ENCODE assay signal across 10 cellular contexts in genomic region chr15:55526559-55527036, GRCh38. TPM values are rescaled to one million over a fixed set of nuclear protein-coding genes. Genes with fewer than 3 reads are reported as not detected.
DNase-seq lines count a peak whose midpoint lies in the region; ATAC-seq and TF ChIP-seq lines count a peak whose summit lies in the region.
"Had no signal": no experiment of that assay in that cellular context is flagged by ENCODE, and none has a peak within 500 bp of the region (broad histone marks: within the 10 kb centered on the region; RNA-seq: fewer than 3 reads in every experiment).

No MANE protein-coding gene starts in this region.

- H3K27me3 ChIP-seq in A673 (replicated peaks; ENCODE audit: insufficient read depth, low read depth, low read length, poor library complexity) (peaks cover 3% of the 10 kb centered on the region), DND-41 (ENCODE audit: insufficient read depth, low read length, poor library complexity) (peaks cover 3% of the 10 kb centered on the region), MM.1S (replicated peaks; ENCODE audit: insufficient read depth, low read length) (no peaks in the 10 kb centered on the region), ovary (no peaks in the 10 kb centered on the region)
- H3K27me3 ChIP-seq: SJSA1 had no signal

- BruUV-seq in A673 (replicated peaks; lab: Mats Ljungman, UMichigan), result no TSS peak

- H2AFZ ChIP-seq in DND-41 (ENCODE audit: low read depth, low read length) (peak overlapping the region; percentile 64), MM.1S (ENCODE audit: low read length) (peak overlapping the region; percentile 85)

- H3F3A ChIP-seq in MM.1S (ENCODE audit: insufficient read depth, low read length), result no peaks in the 10 kb centered on the region

- WGBS in ovary, 3 donors, result 33 to 36% (median 33%) methylated on average over 7 of the region's 7 CpGs

- no peaks in the 10 kb centered on the region for H3K4me1 ChIP-seq in A673 (ENCODE audit: insufficient read depth, low read length, poor library complexity, severe bottlenecking)
- no peaks in the 10 kb centered on the region; the same call in 1 of the 2 replicates for H3K4me1 ChIP-seq in DND-41 (ENCODE audit: insufficient read depth, low read length)
- no peaks in the 10 kb centered on the region for H3K4me1 ChIP-seq in HEK293 (ENCODE audit: control insufficient read depth, insufficient read depth, low read length)
- H3K4me1 ChIP-seq in MM.1S (ENCODE audit: low read length), result no peaks in the 10 kb centered on the region; the same call in 1 of the 2 replicates
- no peaks in the 10 kb centered on the region for H3K4me1 ChIP-seq in ovary (ENCODE audit: insufficient read depth)

- H3K27ac ChIP-seq in A673 (ENCODE audit: low read depth, low read length, poor library complexity, severe bottlenecking), result no peak overlapping the region
- no peak overlapping the region for H3K27ac ChIP-seq in DND-41 (ENCODE audit: low read length)
- H3K27ac ChIP-seq in HEK293 (ENCODE audit: extremely low read depth, low read depth, low read length), result no peak overlapping the region
- H3K27ac ChIP-seq in MM.1S (ENCODE audit: low read length), result no peak overlapping the region
- no peak overlapping the region for H3K27ac ChIP-seq in ovary
- H3K27ac ChIP-seq: SJSA1 had no signal

- POLR2A ChIA-PET in A673 (lab: Charles Lee; ENCODE audit: low non-redundant PET) (no interaction called here), HEK293 (lab: Yijun Ruan, JAX) (interaction anchor here (0.8 kb wide), 1 partner anchor 62 kb away, joined by 4 read pairs; no protein-coding TSS in a partner anchor)

- CTCF ChIA-PET in A673 (lab: Charles Lee) (interaction anchor here (0.5 to 1.0 kb wide), 7 partner anchors 8 to 319 kb away, joined by 3 to 6 read pairs (median 3); no protein-coding TSS in a partner anchor), HEK293 (lab: Yijun Ruan, JAX) (interaction anchor here (0.6 to 2.4 kb wide), 16 partner anchors 10 to 430 kb away, joined by 3 to 14 read pairs (median 4); no protein-coding TSS in a partner anchor)

- H3K79me2 ChIP-seq in DND-41 (ENCODE audit: insufficient read depth, low read length) (no peaks in the 10 kb centered on the region), MM.1S (ENCODE audit: low read length) (no peaks in the 10 kb centered on the region)

- H3K9me3 ChIP-seq in A673 (ENCODE audit: low read depth, low read length, poor library complexity, severe bottlenecking) (no peaks in the 10 kb centered on the region), DND-41 (ENCODE audit: insufficient read depth, low read length, severe bottlenecking) (no peaks in the 10 kb centered on the region), HEK293 (ENCODE audit: control insufficient read depth, insufficient read depth, low read depth, low read length) (no peaks in the 10 kb centered on the region), MM.1S (replicated peaks; ENCODE audit: insufficient read depth, low read length) (no peaks in the 10 kb centered on the region), ovary (peaks cover 0 to 3% of the 10 kb centered on the region in 2 donors)
- H3K9me3 ChIP-seq: SJSA1 had no signal

- no peak overlapping the region for H3K27ac Mint-ChIP-seq in glutamatergic neuron (ENCODE audit: unreplicated experiment)
- no peak overlapping the region for H3K27ac Mint-ChIP-seq in stimulated activated effector memory CD8-positive, alpha-beta T cell treated with anti-CD3 and anti-CD28 coated beads, Interleukin-12 subunit alpha, Interleukin-12 subunit beta, amount 100 ng/mL, for 72 hours
- H3K27ac Mint-ChIP-seq: nephron had no signal

- H3K36me3 Mint-ChIP-seq in glutamatergic neuron (ENCODE audit: unreplicated experiment), result no peaks in the 10 kb centered on the region
- no peaks in the 10 kb centered on the region for H3K36me3 Mint-ChIP-seq in stimulated activated effector memory CD8-positive, alpha-beta T cell treated with anti-CD3 and anti-CD28 coated beads, Interleukin-12 subunit alpha, Interleukin-12 subunit beta, amount 100 ng/mL, for 72 hours

- intact Hi-C loops in A673 (cut with micrococcal nuclease; ENCODE audit: unreplicated experiment) (loop anchor here (2.0 to 10.0 kb wide), 2 partner anchors 114 to 268 kb away; no protein-coding TSS in a partner anchor), ovary (cut with DNase I) (no loop called here)

- H3K4me2 ChIP-seq in DND-41 (ENCODE audit: insufficient read depth, low read length) (no peak overlapping the region), MM.1S (ENCODE audit: low read depth, low read length) (peak overlapping the region; percentile 14; the same call in 1 of the 2 replicates)

- H3K9me3 Mint-ChIP-seq in glutamatergic neuron (ENCODE audit: unreplicated experiment), result no peaks in the 10 kb centered on the region
- no peaks in the 10 kb centered on the region for H3K9me3 Mint-ChIP-seq in stimulated activated effector memory CD8-positive, alpha-beta T cell treated with anti-CD3 and anti-CD28 coated beads, Interleukin-12 subunit alpha, Interleukin-12 subunit beta, amount 100 ng/mL, for 72 hours

- TF ChIP-seq POLR2A in ovary (IDR thresholded peaks at IDR 0.05), result no peak

- no peaks in the 10 kb centered on the region for H3K36me3 ChIP-seq in A673 (ENCODE audit: insufficient read depth, low read length, poor library complexity, severe bottlenecking)
- no peaks in the 10 kb centered on the region for H3K36me3 ChIP-seq in DND-41 (ENCODE audit: insufficient read depth, low read length)
- H3K36me3 ChIP-seq in HEK293 (ENCODE audit: control insufficient read depth in 2 of 2, insufficient read depth in 1 of 2, low read length in 2 of 2), result no peaks in the 10 kb centered on the region
- H3K36me3 ChIP-seq in MM.1S (replicated peaks; ENCODE audit: insufficient read depth, low read length), result no peaks in the 10 kb centered on the region
- H3K36me3 ChIP-seq in ovary, result no peaks in the 10 kb centered on the region
- H3K36me3 ChIP-seq: SJSA1 had no signal

- peak; percentile 77 for TF ChIP-seq CTCF in A673 (conservative IDR thresholded peaks at IDR 0.05; ENCODE audit: low read depth, low read length)
- TF ChIP-seq CTCF in DND-41 (IDR thresholded peaks at IDR 0.05; ENCODE audit: borderline replicate concordance, extremely low read depth, low read length, poor library complexity, severe bottlenecking), result peak; percentile 63
- TF ChIP-seq CTCF in HEK293 (tag by site-specific recombination; IDR thresholded peaks at IDR 0.05), result no peak
- peak; percentile 76 for TF ChIP-seq CTCF in MM.1S (IDR thresholded peaks at IDR 0.05; ENCODE audit: low read length)
- peak; percentile 68 for TF ChIP-seq CTCF in WI38 (IDR thresholded peaks at IDR 0.05; ENCODE audit: low read depth, low read length)
- TF ChIP-seq CTCF in glutamatergic neuron (IDR thresholded peaks at IDR 0.05; ENCODE audit: partially characterized antibody, unreplicated experiment), result peak; percentile 78
- TF ChIP-seq CTCF in ovary (IDR thresholded peaks at IDR 0.05), result no peak

- no peaks in the 10 kb centered on the region for H3K9me2 ChIP-seq in MM.1S (replicated peaks; ENCODE audit: insufficient read depth, low read length)

- peak; percentile 77 for DNase-seq in A673 (ENCODE audit: low spot score)
- peak; percentile 24 for DNase-seq in DND-41
- peak; percentile 69 for DNase-seq in MM.1S
- DNase-seq in glutamatergic neuron, result no peak
- DNase-seq in stimulated activated effector memory CD8-positive, alpha-beta T cell treated with anti-CD3 and anti-CD28 coated beads, Interleukin-12 subunit alpha, Interleukin-12 subunit beta, amount 100 ng/mL, for 72 hours (ENCODE audit: low spot score in 2 of 2), result no peak
- DNase-seq in ovary, result no peak

- peak; percentile 66 for ATAC-seq in DND-41 (ENCODE audit: insufficient read depth, low read depth)
- peak; percentile 50 for ATAC-seq in stimulated activated effector memory CD8-positive, alpha-beta T cell treated with anti-CD3 and anti-CD28 coated beads, Interleukin-12 subunit alpha, Interleukin-12 subunit beta, amount 100 ng/mL, for 72 hours

- H3K4me1 Mint-ChIP-seq in glutamatergic neuron (ENCODE audit: low read depth, unreplicated experiment), result no peaks in the 10 kb centered on the region
- no peaks in the 10 kb centered on the region for H3K4me1 Mint-ChIP-seq in stimulated activated effector memory CD8-positive, alpha-beta T cell treated with anti-CD3 and anti-CD28 coated beads, Interleukin-12 subunit alpha, Interleukin-12 subunit beta, amount 100 ng/mL, for 72 hours
- H3K4me1 Mint-ChIP-seq: nephron had no signal

- no peak for TF ChIP-seq EP300 in ovary (IDR thresholded peaks at IDR 0.05)

- peaks cover 4% of the 10 kb centered on the region for H3K27me3 Mint-ChIP-seq in glutamatergic neuron (ENCODE audit: unreplicated experiment)

- no peak overlapping the region for H3K9ac ChIP-seq in DND-41 (ENCODE audit: low read depth, low read length)
- no peak overlapping the region for H3K9ac ChIP-seq in MM.1S (ENCODE audit: low read length)

- no peak overlapping the region for H3K4me3 Mint-ChIP-seq in glutamatergic neuron (ENCODE audit: unreplicated experiment)
- no peak overlapping the region for H3K4me3 Mint-ChIP-seq in stimulated activated effector memory CD8-positive, alpha-beta T cell treated with anti-CD3 and anti-CD28 coated beads, Interleukin-12 subunit alpha, Interleukin-12 subunit beta, amount 100 ng/mL, for 72 hours
- H3K4me3 Mint-ChIP-seq: nephron had no signal

- H3K4me3 ChIP-seq in A673 (ENCODE audit: low read depth, low read length, poor library complexity, severe bottlenecking) (no peak overlapping the region), DND-41 (ENCODE audit: low read depth in 1 of 2, low read length in 2 of 2) (no peak overlapping the region), HEK293 (ENCODE audit: low read depth, low read length) (no peak overlapping the region), MM.1S (ENCODE audit: low read length) (no peak overlapping the region), WI38 (ENCODE audit: low read depth, low read length) (no peak overlapping the region), ovary (no peak overlapping the region)
- H3K4me3 ChIP-seq: SJSA1 had no signal

- H4K20me1 ChIP-seq in DND-41 (ENCODE audit: insufficient read depth, low read length) (no peaks in the 10 kb centered on the region), MM.1S (ENCODE audit: insufficient read depth, low read length) (no peaks in the 10 kb centered on the region)

TF ChIP-seq in HEK293, 187 proteins besides CTCF, POLR2A, EP300 and RAD21:
- TF ChIP-seq ZNF114 (tag by site-specific recombination; IDR thresholded peaks at IDR 0.05) (no peak), ZNF654 (tag by site-specific recombination; IDR thresholded peaks at IDR 0.05; ENCODE audit: low read depth) (peak; percentile 54), ZNF510 (tag by site-specific recombination; IDR thresholded peaks at IDR 0.05; ENCODE audit: insufficient replicate concordance) (peak; percentile 70)
TF ChIP-seq in HEK293: peak in this region for 2.

RNA-seq across cellular contexts. Expression of gene DNAAF4, which starts 18.6 kb away (rescaled TPM):
- total RNA-seq in A673 (2021), result 3.3 and 4.3 TPM in 2 replicates
- total RNA-seq in glutamatergic neuron (ENCODE audit: unreplicated experiment), result 1.3 TPM
- total RNA-seq in ovary, result 1 to 10 TPM; 1.3 to 4.8 (median 2.4) TPM
- 1 to 10 TPM; 2.5 to 2.7 TPM for polyA plus RNA-seq in ovary

Comparison
In these comparisons a context has a peak if more than half of its experiments do, and no peak if none do; other contexts are left out.
1. DNase-seq: peak in A673 (single experiment), DND-41 (single experiment) and MM.1S (single experiment); none in glutamatergic neuron (single experiment), stimulated activated effector memory CD8-positive, alpha-beta T cell treated with anti-CD3 and anti-CD28 coated beads, Interleukin-12 subunit alpha, Interleukin-12 subunit beta, amount 100 ng/mL, for 72 hours (0 of 2) and ovary (0 of 5).
2. CTCF ChIP-seq: peak in A673 (single experiment), DND-41 (single experiment), MM.1S (single experiment), WI38 (single experiment) and glutamatergic neuron (single experiment); none in HEK293 (single experiment) and ovary (0 of 3).